ENCODE assay signal across 17 cellular contexts in genomic region chr3:164452707-164453106, GRCh38.
"Had no signal": no experiment of that assay in that cellular context is flagged by ENCODE, and none has a peak within 500 bp of the region (broad histone marks: within the 10 kb centered on the region; RNA-seq: fewer than 3 reads in every experiment).

No MANE protein-coding gene starts in this region.

- H3K4me3 ChIP-seq: adrenal gland, cardiac muscle cell, left lung, mucosa of descending colon, pancreas had no signal

- DNase-seq: activated B cell treated with CpG ODN at 0.5 μM for 24 hours; activated CD4-positive, alpha-beta T cell treated with anti-CD3 and anti-CD28 coated beads for 48 hours; activated CD8-positive, alpha-beta T cell treated with anti-CD3 and anti-CD28 coated beads for 36 hours; activated effector memory CD4-positive, alpha-beta T cell treated with Interleukin-2 at 50 U/mL for 16 hours; activated naive CD4-positive, alpha-beta T cell treated with anti-CD3 and anti-CD28 coated beads, Interleukin-2, amount 50 U/mL, for 16 hours; activated T-cell treated with anti-CD3 and anti-CD28 coated beads, Interleukin-2, amount 50 U/mL, for 4 hours; adrenal gland; erythroblast; head of caudate nucleus; islet precursor cell; left lung; mucosa of descending colon; naive thymus-derived CD4-positive, alpha-beta T cell; pancreas; stimulated activated CD4-positive, alpha-beta T cell treated with anti-CD3 and anti-CD28 coated beads, Interleukin-2, amount 100 ng/mL, for 24 hours; tibial artery had no signal

- H3K27ac ChIP-seq: adrenal gland, cardiac muscle cell, left lung, pancreas had no signal

- H3K9me3 ChIP-seq: mucosa of descending colon, pancreas, tibial artery had no signal

- H3K4me1 ChIP-seq: adrenal gland, left lung, pancreas, tibial artery had no signal

- H3K27me3 ChIP-seq: adrenal gland, cardiac muscle cell, left lung, pancreas, tibial artery had no signal

- ATAC-seq: activated CD8-positive, alpha-beta T cell treated with anti-CD3 and anti-CD28 coated beads for 36 hours; activated T-cell treated with anti-CD3 and anti-CD28 coated beads, Interleukin-2, amount 50 U/mL, for 4 hours; left lung; mucosa of descending colon; naive thymus-derived CD4-positive, alpha-beta T cell had no signal

- H3K36me3 ChIP-seq: adrenal gland, cardiac muscle cell, left lung, pancreas, tibial artery had no signal
